In the genomic region with DNA sequence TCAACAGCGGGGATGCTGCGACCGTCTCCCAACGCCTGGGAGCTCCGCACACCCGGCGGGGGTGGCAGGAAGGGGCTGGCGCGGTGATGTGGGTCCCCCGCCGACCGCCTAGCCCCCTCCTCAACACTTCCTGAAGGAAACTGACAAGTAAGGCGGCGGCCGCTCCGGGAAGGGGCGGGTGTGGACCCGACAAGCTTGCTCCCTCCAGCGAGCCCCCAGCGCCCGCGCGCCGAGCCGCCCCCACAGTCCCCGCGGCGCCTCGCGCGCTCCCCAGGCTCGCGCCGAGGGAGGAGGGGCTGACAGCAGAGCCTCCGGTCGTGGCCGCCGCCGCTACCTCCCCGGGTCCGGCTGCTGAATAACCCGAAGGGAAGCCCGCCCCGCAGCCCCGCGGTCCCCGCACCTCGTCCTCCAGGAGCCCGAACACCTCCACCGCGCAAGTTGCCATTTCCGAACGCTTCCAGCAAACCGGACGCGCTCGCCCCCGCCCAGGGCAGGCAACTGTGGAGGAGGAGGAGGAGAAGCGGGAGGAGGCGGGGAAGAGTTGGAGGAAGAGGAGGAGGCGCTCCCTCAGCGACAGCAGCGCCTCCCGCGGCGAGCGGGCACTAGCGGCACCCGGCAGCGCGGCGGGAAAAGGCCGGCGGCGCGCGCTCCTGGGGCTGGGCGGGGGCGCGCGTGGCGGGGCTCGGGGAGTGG, we compare ENCODE assay signal across 8 cellular contexts. TPM values are rescaled to one million over a fixed set of nuclear protein-coding genes. Genes with fewer than 3 reads are reported as not detected.
DNase-seq lines count a peak whose midpoint lies in the region; ATAC-seq, FAIRE-seq and TF ChIP-seq lines count a peak whose summit lies in the region.

A gene (minus strand): TSS at position 502 of the 693 bp plus-strand sequence. CDS start 57 bp downstream, at position 445.

- H3K27ac ChIP-seq in keratinocyte (ENCODE audit: control insufficient read depth, insufficient read depth, low read length): peak within 1 kb of the TSS; percentile 98

- H3K9ac ChIP-seq in keratinocyte (ENCODE audit: control insufficient read depth, extremely low read depth, insufficient read depth, low read length): peak within 1 kb of the TSS; percentile 97

- no peaks in the 10 kb centered on the region for H3K9me1 ChIP-seq in keratinocyte (ENCODE audit: control insufficient read depth, extremely low read depth, insufficient read depth, low read length)

- peak within 1 kb of the TSS; percentile 87 for H3K4me3 Mint-ChIP-seq in central memory CD8-positive, alpha-beta T cell

- TF ChIP-seq CTCF in keratinocyte (optimal IDR thresholded peaks at IDR 0.05 in 1 of 3, IDR thresholded peaks at IDR 0.05 in 1 of 3, conservative IDR thresholded peaks at IDR 0.05 in 1 of 3; ENCODE audit: extremely low read depth in 1 of 3, insufficient read depth in 2 of 3, low read length in 3 of 3): peak in 2 of 3 experiments; percentile 74 to 85

- no peaks in the 10 kb centered on the region for H3K9me3 Mint-ChIP-seq in central memory CD8-positive, alpha-beta T cell

- peak within 1 kb of the TSS; percentile 90 for H3K4me2 ChIP-seq in keratinocyte (ENCODE audit: control insufficient read depth, extremely low read depth, insufficient read depth, low read depth, low read length)

- peaks cover 0 to 14% of the 10 kb centered on the region in 2 experiments for H3K36me3 ChIP-seq in keratinocyte (ENCODE audit: control insufficient read depth in 2 of 2, extremely low read depth in 1 of 2, insufficient read depth in 2 of 2, low read length in 2 of 2)

- no peaks in the 10 kb centered on the region for H4K20me1 ChIP-seq in keratinocyte (ENCODE audit: control insufficient read depth, extremely low read depth, insufficient read depth, low read length)

- peaks cover 47% of the 10 kb centered on the region for H3K4me1 ChIP-seq in keratinocyte (ENCODE audit: control insufficient read depth, extremely low read depth, insufficient read depth, low read length)

- peak within 1 kb of the TSS; percentile 92 for H2AFZ ChIP-seq in keratinocyte (ENCODE audit: control insufficient read depth, low read length)

- H3K9me3 ChIP-seq in keratinocyte (ENCODE audit: control insufficient read depth, low read depth, low read length): no peaks in the 10 kb centered on the region

- H3K4me3 ChIP-seq in keratinocyte (ENCODE audit: control insufficient read depth in 2 of 3, extremely low read depth in 1 of 3, insufficient read depth in 2 of 3, low read depth in 1 of 3, low read length in 3 of 3): peak within 1 kb of the TSS; percentile 71 to 96 (median 90)

- H3K36me3 Mint-ChIP-seq in central memory CD8-positive, alpha-beta T cell (ENCODE audit: insufficient read depth): peaks cover 4% of the 10 kb centered on the region

- H3K27me3 ChIP-seq in keratinocyte (ENCODE audit: control insufficient read depth, extremely low read depth, insufficient read depth, low read length): no peaks in the 10 kb centered on the region

- peak; percentile 72 for DNase-seq in 8988T
- DNase-seq in NCI-H226: peak; percentile 93
- DNase-seq in central memory CD8-positive, alpha-beta T cell (ENCODE audit: low spot score in 2 of 2): peak; percentile 34 to 45
- no peak for DNase-seq in keratinocyte (ENCODE audit: low read depth, low spot score)
- peak; percentile 53 to 75 (median 56) for DNase-seq in stimulated activated CD4-positive, alpha-beta T cell treated with anti-CD3 and anti-CD28 coated beads, Interleukin-12 subunit alpha, Interleukin-12 subunit beta, amount 100 ng/mL, for 48 hours (ENCODE audit: low read depth in 2 of 3, low spot score in 1 of 3)

- H3K4me1 Mint-ChIP-seq in central memory CD8-positive, alpha-beta T cell: peaks cover 9% of the 10 kb centered on the region

- H3K79me2 ChIP-seq in keratinocyte (ENCODE audit: control insufficient read depth, insufficient read depth, low read length): peaks cover 48% of the 10 kb centered on the region

- no peak for FAIRE-seq in keratinocyte (lab: Jason Lieb, UNC)

- H3K27me3 Mint-ChIP-seq in central memory CD8-positive, alpha-beta T cell: no peaks in the 10 kb centered on the region

- ATAC-seq in GM18867 (IDR thresholded peaks at IDR 0.05; ENCODE audit: unreplicated experiment) (peak; percentile 93), HG03097 (IDR thresholded peaks at IDR 0.05; ENCODE audit: low FRiP score, unreplicated experiment) (peak; percentile 90)
- ATAC-seq in activated CD4-positive, CD25-positive, alpha-beta regulatory T cell treated with anti-CD3 and anti-CD28 coated beads, Interleukin-2, amount 50 U/mL, for 24 hours: peak; percentile 86 to 87
- peak; percentile 81 for ATAC-seq in central memory CD8-positive, alpha-beta T cell (replicated peaks; ENCODE audit: extremely low read depth, poor library complexity, severe bottlenecking)

- dilution Hi-C loops in keratinocyte (cut with MboI; ENCODE audit: extremely low pct_ligation_motif_present, low sequenced_read_pairs): no loop called here

- no peak within 1 kb of the TSS for H3K27ac Mint-ChIP-seq in central memory CD8-positive, alpha-beta T cell (ENCODE audit: low read depth)

RNA-seq across cellular contexts. Expression of the gene that starts here (rescaled TPM):
- 15.5 to 24.3 TPM (median 19.0 TPM) in 3 replicates for polyA plus RNA-seq in keratinocyte
- polyA plus RNA-seq in keratinocyte (2011; ENCODE audit: low read depth): 41.7 TPM
- 8.5 and 18.3 TPM in 2 replicates for polyA plus RNA-seq in keratinocyte (2011; cell fraction: cytosol; rRNA removed)
- polyA plus RNA-seq in keratinocyte (2011; cell fraction: nucleus; rRNA removed): 19.4 and 25.3 TPM in 2 replicates
- 11.2 and 14.0 TPM in 2 replicates for polyA plus RNA-seq in keratinocyte (2012; ENCODE audit: low replicate concordance)
- 6.6 to 33.4 TPM (median 20.7 TPM) in 3 replicates for polyA minus RNA-seq in keratinocyte
- 16.1 TPM for polyA minus RNA-seq in keratinocyte (2011; cell fraction: cytosol; rRNA and poly(A)+ RNA removed)
- 22.9 and 41.5 TPM in 2 replicates for polyA minus RNA-seq in keratinocyte (2011; cell fraction: nucleus; rRNA and poly(A)+ RNA removed)
